Comparison of ENCODE assay signal across 1 cellular context in genomic region chr17:63600569-63601438, GRCh38.
TF ChIP-seq lines count a peak whose summit lies in the region.

Gene TACO1 (plus strand): TSS chr17:63600895. CDS start chr17:63601084, 189 bp downstream.

TF ChIP-seq in K562, 482 proteins besides CTCF, POLR2A, EP300 and RAD21 (continued from another document and continues in another):
- TF ChIP-seq THAP12 (CRISPR knock-in tag; IDR thresholded peaks at IDR 0.05) (peak; percentile 87; the same call in 1 of the 2 replicates), NFYB (IDR thresholded peaks at IDR 0.05; ENCODE audit: extremely low read depth, insufficient read length) (no peak), SREBF1 (IDR thresholded peaks at IDR 0.05; ENCODE audit: borderline replicate concordance, low read depth, low read length) (peak; percentile 44; the same call in 1 of the 2 replicates), E2F4 (CRISPR knock-in tag; IDR thresholded peaks at IDR 0.05; ENCODE audit: low read depth) (no peak), NFRKB (IDR thresholded peaks at IDR 0.05; ENCODE audit: low read depth) (peak; percentile 79), PCBP1 (IDR thresholded peaks at IDR 0.05; ENCODE audit: low read depth, low read length, poor library complexity, severe bottlenecking) (no peak), HDGF (IDR thresholded peaks at IDR 0.05) (no peak), PREB (CRISPR knock-in tag; IDR thresholded peaks at IDR 0.05) (no peak), NELFE (IDR thresholded peaks at IDR 0.05; ENCODE audit: insufficient read depth, insufficient read length) (no peak), KLF16 (IDR thresholded peaks at IDR 0.05) (no peak), CTBP1 (IDR thresholded peaks at IDR 0.05; ENCODE audit: borderline replicate concordance) (peak; percentile 78; the same call in 1 of the 2 replicates), ZNF830 (CRISPR knock-in tag; IDR thresholded peaks at IDR 0.05) (no peak), NFE2L1 (tag; IDR thresholded peaks at IDR 0.05; ENCODE audit: borderline replicate concordance, low read depth) (no peak), HDAC6 (IDR thresholded peaks at IDR 0.05; ENCODE audit: low read depth, low read length) (no peak), RFX1 (IDR thresholded peaks at IDR 0.05) (peak; percentile 42; the same call in 1 of the 2 replicates), WHSC1 (IDR thresholded peaks at IDR 0.05; ENCODE audit: low read length) (no peak), SIN3B (IDR thresholded peaks at IDR 0.05; ENCODE audit: low read depth) (peak; percentile 97), ZNF140 (CRISPR knock-in tag; IDR thresholded peaks at IDR 0.05) (no peak), CBX8 (IDR thresholded peaks at IDR 0.05; ENCODE audit: borderline replicate concordance, extremely low read depth, low read depth, low read length, poor library complexity, severe bottlenecking) (no peak), E2F6 (IDR thresholded peaks at IDR 0.05; ENCODE audit: borderline replicate concordance in 1 of 2, extremely low read depth in 1 of 2, insufficient read depth in 1 of 2, insufficient read length in 1 of 2, low read depth in 1 of 2, low read length in 1 of 2, poor library complexity in 1 of 2, severe bottlenecking in 1 of 2) (peak; percentile 39 to 55), ZBTB26 (CRISPR knock-in tag; IDR thresholded peaks at IDR 0.05) (no peak), MLLT1 (IDR thresholded peaks at IDR 0.05) (peak in 1 of 2 experiments; percentile 11; a peak in 1 of 4 replicates), U2AF1 (optimal IDR thresholded peaks at IDR 0.05; ENCODE audit: low read depth, low read length) (peak; percentile 74), TFAM (CRISPR knock-in tag; conservative IDR thresholded peaks at IDR 0.05) (no peak), HOXB6 (CRISPR knock-in tag; IDR thresholded peaks at IDR 0.05; ENCODE audit: borderline replicate concordance) (no peak), ZNF583 (CRISPR knock-in tag; IDR thresholded peaks at IDR 0.05) (peak; percentile 32; the same call in 1 of the 2 replicates), EWSR1 (IDR thresholded peaks at IDR 0.05; ENCODE audit: borderline replicate concordance, low read depth, partially characterized antibody) (no peak), MECOM (CRISPR knock-in tag; IDR thresholded peaks at IDR 0.05) (no peak), ZNF449 (CRISPR knock-in tag; IDR thresholded peaks at IDR 0.05) (0 out of 2 replicates have a peak, but pooled peaks have one; percentile 29), IFI16 (CRISPR knock-in tag; IDR thresholded peaks at IDR 0.05) (no peak), L3MBTL2 (IDR thresholded peaks at IDR 0.05) (peak; percentile 64; the same call in 1 of the 2 replicates), ATF3 (IDR thresholded peaks at IDR 0.05) (no peak), ATF3 (CRISPR knock-in tag; conservative IDR thresholded peaks at IDR 0.05) (peak; percentile 84), KAT2B (IDR thresholded peaks at IDR 0.05; ENCODE audit: low read depth, low read length) (no peak), ZSCAN32 (CRISPR knock-in tag; IDR thresholded peaks at IDR 0.05) (no peak), RBBP5 (IDR thresholded peaks at IDR 0.05; ENCODE audit: borderline replicate concordance, insufficient read depth, low read length, poor library complexity, severe bottlenecking) (peak; percentile 98), TCFL5 (CRISPR knock-in tag; conservative IDR thresholded peaks at IDR 0.05) (0 out of 2 replicates have a peak, but pooled peaks have one; percentile 61), BRCA1 (IDR thresholded peaks at IDR 0.05) (no peak), BRCA1 (CRISPR knock-in tag; IDR thresholded peaks at IDR 0.05) (no peak), CEBPZ (IDR thresholded peaks at IDR 0.05; ENCODE audit: borderline replicate concordance, low read depth, low read length) (no peak; the same call in 1 of the 2 replicates), RBM34 (IDR thresholded peaks at IDR 0.05; ENCODE audit: borderline replicate concordance, insufficient read depth, low read length) (no peak), MTA2 (IDR thresholded peaks at IDR 0.05; ENCODE audit: low read depth) (no peak), HNRNPH1 (optimal IDR thresholded peaks at IDR 0.05; ENCODE audit: low read depth, low read length) (no peak)
